Comparison of ENCODE assay signal across 8 cellular contexts in genomic region chr4:158768577-158769174, GRCh38. TPM values are rescaled to one million over a fixed set of nuclear protein-coding genes. Genes with fewer than 3 reads are reported as not detected.
DNase-seq lines count a peak whose midpoint lies in the region; ATAC-seq, FAIRE-seq and TF ChIP-seq lines count a peak whose summit lies in the region.

Gene FNIP2 (plus strand): TSS chr4:158769026. CDS start chr4:158769213, 187 bp downstream.

- H4K20me1 ChIP-seq in keratinocyte (ENCODE audit: control insufficient read depth, extremely low read depth, insufficient read depth, low read length) = no peaks in the 10 kb centered on the region

- no peak for FAIRE-seq in keratinocyte (lab: Jason Lieb, UNC)

- H3K9me1 ChIP-seq in keratinocyte (ENCODE audit: control insufficient read depth, extremely low read depth, insufficient read depth, low read length) = no peaks in the 10 kb centered on the region

- peak within 1 kb of the TSS; percentile 54 for H3K27ac ChIP-seq in keratinocyte (ENCODE audit: control insufficient read depth, insufficient read depth, low read length)

- peak; percentile 77 for ATAC-seq in HG02943 (IDR thresholded peaks at IDR 0.05; ENCODE audit: low read depth, unreplicated experiment)

- no peaks in the 10 kb centered on the region for H3K9me3 ChIP-seq in keratinocyte (ENCODE audit: control insufficient read depth, low read depth, low read length)

- DNase-seq in SIG-M5 treated with dmso at 0.1 percent for 504 hours (lab: John Stamatoyannopoulos, UW; ENCODE audit: unreplicated experiment) = peak; percentile 38
- DNase-seq in SIG-M5 (lab: John Stamatoyannopoulos, UW) = no peak
- peak; percentile 37 for DNase-seq in NCI-H2029 treated with DMSO at 0.1 percent for 48 hours (lab: John Stamatoyannopoulos, UW)
- DNase-seq in activated CD4-positive, CD25-positive, alpha-beta regulatory T cell (lab: John Stamatoyannopoulos, UW) = peak; percentile 21 to 48 (median 36)
- DNase-seq in cerebellar cortex (ENCODE audit: low spot score) = peak; percentile 73
- DNase-seq in keratinocyte (ENCODE audit: low read depth, low spot score) = no peak
- peak; percentile 19 to 57 (median 27) for DNase-seq in stimulated activated CD4-positive, alpha-beta T cell treated with anti-CD3 and anti-CD28 coated beads, Interleukin-12 subunit alpha, Interleukin-12 subunit beta, amount 100 ng/mL, for 48 hours (ENCODE audit: low read depth in 2 of 3, low spot score in 1 of 3)

- TF ChIP-seq CTCF in keratinocyte (optimal IDR thresholded peaks at IDR 0.05 in 1 of 3, IDR thresholded peaks at IDR 0.05 in 1 of 3, conservative IDR thresholded peaks at IDR 0.05 in 1 of 3; ENCODE audit: extremely low read depth in 1 of 3, insufficient read depth in 2 of 3, low read length in 3 of 3) = no peak

- H3K9ac ChIP-seq in keratinocyte (ENCODE audit: control insufficient read depth, extremely low read depth, insufficient read depth, low read length) = peak within 1 kb of the TSS; percentile 79

- H3K36me3 ChIP-seq in keratinocyte (ENCODE audit: control insufficient read depth in 2 of 2, extremely low read depth in 1 of 2, insufficient read depth in 2 of 2, low read length in 2 of 2) = no peaks in the 10 kb centered on the region

- peaks cover 9% of the 10 kb centered on the region for H3K4me1 ChIP-seq in keratinocyte (ENCODE audit: control insufficient read depth, extremely low read depth, insufficient read depth, low read length)

- peak within 1 kb of the TSS; percentile 71 for H3K4me2 ChIP-seq in keratinocyte (ENCODE audit: control insufficient read depth, extremely low read depth, insufficient read depth, low read depth, low read length)

- peak within 1 kb of the TSS; percentile 79 to 87 (median 87) for H3K4me3 ChIP-seq in keratinocyte (ENCODE audit: control insufficient read depth in 2 of 3, extremely low read depth in 1 of 3, insufficient read depth in 2 of 3, low read depth in 1 of 3, low read length in 3 of 3)

- H2AFZ ChIP-seq in keratinocyte (ENCODE audit: control insufficient read depth, low read length) = peak within 1 kb of the TSS; percentile 94

- peaks cover 12% of the 10 kb centered on the region for H3K79me2 ChIP-seq in keratinocyte (ENCODE audit: control insufficient read depth, insufficient read depth, low read length)

- no peaks in the 10 kb centered on the region for H3K27me3 ChIP-seq in keratinocyte (ENCODE audit: control insufficient read depth, extremely low read depth, insufficient read depth, low read length)

- dilution Hi-C loops in keratinocyte (cut with MboI; ENCODE audit: extremely low pct_ligation_motif_present, low sequenced_read_pairs) = no loop called here

RNA-seq across cellular contexts. Expression of gene FNIP2, which starts in this region (rescaled TPM):
- polyA plus RNA-seq in keratinocyte = 5.4 to 11.4 TPM (median 6.2 TPM) in 3 replicates
- 21.4 TPM for polyA plus RNA-seq in keratinocyte (2011; ENCODE audit: low read depth)
- polyA plus RNA-seq in keratinocyte (2011; cell fraction: cytosol; rRNA removed) = 3.8 and 5.9 TPM in 2 replicates
- polyA plus RNA-seq in keratinocyte (2011; cell fraction: nucleus; rRNA removed) = 8.1 and 10.6 TPM in 2 replicates
- polyA plus RNA-seq in keratinocyte (2012; ENCODE audit: low replicate concordance) = 4.5 and 15.3 TPM in 2 replicates
- polyA minus RNA-seq in keratinocyte = 7.2 to 29.5 TPM (median 20.9 TPM) in 3 replicates
- 5.8 TPM for polyA minus RNA-seq in keratinocyte (2011; cell fraction: cytosol; rRNA and poly(A)+ RNA removed)
- 16.1 and 34.9 TPM in 2 replicates for polyA minus RNA-seq in keratinocyte (2011; cell fraction: nucleus; rRNA and poly(A)+ RNA removed)

Comparison
In these comparisons a context has a peak if more than half of its experiments do, and no peak if none do; other contexts are left out.
1. DNase-seq: peak in SIG-M5 treated with dmso at 0.1 percent for 504 hours (single experiment), NCI-H2029 treated with DMSO at 0.1 percent for 48 hours (single experiment), activated CD4-positive, CD25-positive, alpha-beta regulatory T cell (4 of 4), cerebellar cortex (single experiment) and stimulated activated CD4-positive, alpha-beta T cell treated with anti-CD3 and anti-CD28 coated beads, Interleukin-12 subunit alpha, Interleukin-12 subunit beta, amount 100 ng/mL, for 48 hours (3 of 3); none in SIG-M5 (single experiment) and keratinocyte (single experiment).